Comparison of ENCODE assay signal across 21 cellular contexts in the genomic region with DNA sequence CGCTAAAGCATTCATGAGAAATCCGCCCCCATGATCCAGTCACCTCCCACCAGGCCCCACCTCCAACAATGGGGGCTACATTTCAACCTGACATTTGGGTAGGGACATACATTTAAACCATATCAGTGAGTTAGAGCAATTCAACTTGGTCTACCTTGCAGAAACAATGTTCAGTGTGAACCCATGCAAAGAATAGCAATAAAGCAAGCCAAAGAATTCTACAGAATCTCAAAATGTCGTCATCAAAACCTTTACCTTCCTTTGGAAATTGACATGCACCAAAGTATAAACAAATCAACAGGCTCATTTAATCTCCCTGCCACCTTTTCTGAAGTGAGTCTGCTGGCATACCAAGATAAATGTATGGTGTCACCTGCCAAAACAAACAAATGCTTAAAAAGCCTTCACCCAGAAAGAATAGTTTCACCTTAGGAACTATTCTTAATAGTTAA.
A peak's percentile ranks its signal among the peaks of the same experiment; 100 is the strongest.
DNase-seq lines count a peak whose midpoint lies in the region; ATAC-seq and TF ChIP-seq lines count a peak whose summit lies in the region.
"Had no signal": no experiment of that assay in that cellular context is flagged by ENCODE, and none has a peak within 500 bp of the region (broad histone marks: within the 10 kb centered on the region; RNA-seq: fewer than 3 reads in every experiment).

No MANE protein-coding gene starts in this region.

- H3K36me3 ChIP-seq in heart right ventricle (no peaks in the 10 kb centered on the region), Panc1 (ENCODE audit: control insufficient read depth, insufficient read depth, low read length) (no peaks in the 10 kb centered on the region)
- H3K36me3 ChIP-seq: BLaER1 treated with 17β-estradiol and CSF1 and Interleukin-3, amounts not matched to agents 10 nM and 100 nM had no signal

- ATAC-seq in heart right ventricle (no peak), Right ventricle myocardium superior (ENCODE audit: poor library complexity) (no peak), Panc1 (peak; percentile 24; the same call in 1 of the 2 replicates), GM21528 (IDR thresholded peaks at IDR 0.05; ENCODE audit: low FRiP score, unreplicated experiment) (no peak)

- BruUV-seq in Panc1 (replicated peaks; lab: Mats Ljungman, UMichigan) = no TSS peak

- CTCF ChIA-PET in Panc1 (lab: Charles Lee) = no interaction called here

- H3K4me3 ChIP-seq in heart right ventricle (no peak overlapping the region), Panc1 (ENCODE audit: low read depth in 2 of 2, low read length in 2 of 2) (no peak overlapping the region)
- H3K4me3 ChIP-seq: BLaER1 treated with 17β-estradiol and CSF1 and Interleukin-3, amounts not matched to agents 10 nM and 100 nM; SK-N-MC had no signal

- no peak for TF ChIP-seq CTCF in heart right ventricle (IDR thresholded peaks at IDR 0.05)
- TF ChIP-seq CTCF in Panc1 (IDR thresholded peaks at IDR 0.05) = peak; percentile 38

- peaks cover 0 to 75% (median 42%) of the 10 kb centered on the region in 9 donors for H3K4me1 ChIP-seq in heart right ventricle
- peaks cover 74% of the 10 kb centered on the region for H3K4me1 ChIP-seq in Panc1 (ENCODE audit: control insufficient read depth, insufficient read depth, low read length)
- H3K4me1 ChIP-seq: BLaER1 treated with 17β-estradiol and CSF1 and Interleukin-3, amounts not matched to agents 10 nM and 100 nM; Caco-2 had no signal

- WGBS in heart right ventricle, 2 donors = 69 to 78% methylated on average over 3 of the region's 3 CpGs

- intact Hi-C loops in heart right ventricle (cut with DNase I) (no loop called here), Right ventricle myocardium superior (cut with DNase I) (loop anchor here (5.0 kb wide), 1 partner anchor 40 kb away; no protein-coding TSS in a partner anchor), Panc1 (cut with micrococcal nuclease; ENCODE audit: unreplicated experiment) (no loop called here)

- no peaks in the 10 kb centered on the region for H3K27me3 ChIP-seq in heart right ventricle
- no peaks in the 10 kb centered on the region for H3K27me3 ChIP-seq in Panc1 (ENCODE audit: control insufficient read depth, insufficient read depth, low read length)
- H3K27me3 ChIP-seq: BLaER1 treated with 17β-estradiol and CSF1 and Interleukin-3, amounts not matched to agents 10 nM and 100 nM had no signal

- POLR2A ChIA-PET in Panc1 (lab: Charles Lee) = no interaction called here

- in situ Hi-C loops in Panc1 (cut with HindIII; ENCODE audit: low pct_unique_long_range_greater_than_20kb, low sequenced_read_pairs) = no loop called here

- H3K27ac ChIP-seq in heart right ventricle (peak overlapping the region in 6 of 10 donors; percentile 10 to 69 (median 33)), Panc1 (ENCODE audit: low read length) (peak overlapping the region; percentile 100)
- H3K27ac ChIP-seq: BLaER1 treated with 17β-estradiol and CSF1 and Interleukin-3, amounts not matched to agents 10 nM and 100 nM; SK-N-MC had no signal

- DNase-seq in heart right ventricle (no peak), Right ventricle myocardium superior (no peak), HT-29 (ENCODE audit: low spot score) (peak; percentile 25), Panc1 (ENCODE audit: low read depth, low spot score) (no peak), renal cortical epithelial cell (ENCODE audit: low read depth) (peak; percentile 53), NCI-H2081 (lab: John Stamatoyannopoulos, UW) (no peak)
- DNase-seq: Caco-2; CD4-positive, alpha-beta memory T cell; GOT3; HCEC 1CT; IMR-90; NCI-H1694; NCI-H2081 treated with DMSO at 0.1 percent for 48 hours; NCI-H510A; NCI-H82; OCI-M1; SHP77 treated with DMSO at 0.1 percent for 48 hours; SW 1271 had no signal

- H3K9me3 ChIP-seq in heart right ventricle (no peaks in the 10 kb centered on the region), Panc1 (ENCODE audit: control insufficient read depth, insufficient read depth, low read depth, low read length) (no peaks in the 10 kb centered on the region; the same call in 1 of the 2 replicates)
- H3K9me3 ChIP-seq: BLaER1 treated with 17β-estradiol and CSF1 and Interleukin-3, amounts not matched to agents 10 nM and 100 nM; Caco-2 had no signal

Comparison
In these comparisons a context has a peak if more than half of its experiments do, and no peak if none do; other contexts are left out.
1. DNase-seq: peak in HT-29 (single experiment) and renal cortical epithelial cell (single experiment); none in heart right ventricle (0 of 2), Right ventricle myocardium superior (single experiment), Panc1 (single experiment) and NCI-H2081 (0 of 2).